In genomic region chr9:121325387-121325786, GRCh38 we compare ENCODE assay signal across 12 cellular contexts. TPM values are rescaled to one million over a fixed set of nuclear protein-coding genes. Genes with fewer than 3 reads are reported as not detected.
DNase-seq lines count a peak whose midpoint lies in the region; TF ChIP-seq lines count a peak whose summit lies in the region.
"Had no signal": no experiment of that assay in that cellular context is flagged by ENCODE, and none has a peak within 500 bp of the region (broad histone marks: within the 10 kb centered on the region; RNA-seq: fewer than 3 reads in every experiment).

No MANE protein-coding gene starts in this region.

- no peak for TF ChIP-seq EP300 in tibial nerve (IDR thresholded peaks at IDR 0.05)

- H3K9me3 ChIP-seq in adrenal gland (replicated peaks in 1 of 3) (no peaks in the 10 kb centered on the region), esophagus squamous epithelium (no peaks in the 10 kb centered on the region), neutrophil (no peaks in the 10 kb centered on the region), tibial nerve (no peaks in the 10 kb centered on the region)

- H3K36me3 ChIP-seq in adrenal gland (replicated peaks in 1 of 2), result peaks cover 0 to 88% of the 10 kb centered on the region in 2 donors
- peaks cover 26 to 99% (median 56%) of the 10 kb centered on the region in 3 donors for H3K36me3 ChIP-seq in esophagus squamous epithelium
- peaks cover 81% of the 10 kb centered on the region for H3K36me3 ChIP-seq in neutrophil
- peaks cover 14 to 99% (median 39%) of the 10 kb centered on the region in 3 donors for H3K36me3 ChIP-seq in tibial nerve

- no peaks in the 10 kb centered on the region for H3K4me1 ChIP-seq in adrenal gland (replicated peaks in 1 of 2)
- H3K4me1 ChIP-seq in esophagus squamous epithelium, result peaks cover 12 to 97% (median 58%) of the 10 kb centered on the region in 3 donors
- peaks cover 70 to 82% of the 10 kb centered on the region in 2 experiments for H3K4me1 ChIP-seq in neutrophil (ENCODE audit: control insufficient read depth in 1 of 2, insufficient read depth in 1 of 2, low read depth in 1 of 2, low read length in 1 of 2)
- peaks cover 0 to 79% (median 27%) of the 10 kb centered on the region in 4 donors for H3K4me1 ChIP-seq in tibial nerve

- WGBS in adrenal gland, 4 donors, result 66 to 73% (median 68%) methylated on average over 7 of the region's 7 CpGs
- WGBS in esophagus squamous epithelium, 2 donors, result 65 to 85% methylated on average over 5 to 7 of the region's 7 CpGs
- 67 to 81% methylated on average over 7 of the region's 7 CpGs for WGBS in tibial nerve, 2 donors

- TF ChIP-seq POLR2A in adrenal gland (IDR thresholded peaks at IDR 0.05), result no peak
- TF ChIP-seq POLR2A in esophagus squamous epithelium (IDR thresholded peaks at IDR 0.05), result no peak
- TF ChIP-seq POLR2A in tibial nerve (IDR thresholded peaks at IDR 0.05), result no peak

- H3K27me3 ChIP-seq in adrenal gland (no peaks in the 10 kb centered on the region), esophagus squamous epithelium (no peaks in the 10 kb centered on the region), neutrophil (no peaks in the 10 kb centered on the region), tibial nerve (no peaks in the 10 kb centered on the region)

- peak in 2 of 7 donors; percentile 12 to 53 for DNase-seq in adrenal gland
- DNase-seq in esophagus squamous epithelium (lab: John Stamatoyannopoulos, UW), result no peak
- no peak for DNase-seq in tibial nerve (ENCODE audit: low spot score in 2 of 2)
- no peak for DNase-seq in NCI-H446 treated with DMSO at 0.1 percent for 48 hours (lab: John Stamatoyannopoulos, UW)
- DNase-seq in glomerular visceral epithelial cell (ENCODE audit: extremely low spot score), result no peak
- DNase-seq in midbrain (lab: John Stamatoyannopoulos, UW), result no peak
- DNase-seq in cerebellum (ENCODE audit: low spot score), result no peak
- DNase-seq: activated CD8-positive, alpha-beta memory T cell treated with anti-CD3 and anti-CD28 coated beads, Interleukin-2, amount 50 U/mL, for 48 hours; naive B cell; NCI-H226; T1000 had no signal

- intact Hi-C loops in adrenal gland (cut with DNase I) (loop anchor here in 1 of 2 donors (5.0 kb wide), 1 partner anchor 47 kb away; the partner anchor contains the start of gene STOM), esophagus squamous epithelium (cut with DNase I) (no loop called here)

- TF ChIP-seq CTCF in adrenal gland (IDR thresholded peaks at IDR 0.05) (peak in 1 of 6 experiments; percentile 8), esophagus squamous epithelium (IDR thresholded peaks at IDR 0.05) (no peak), neutrophil (IDR thresholded peaks at IDR 0.05) (no peak), tibial nerve (IDR thresholded peaks at IDR 0.05) (no peak)

- H3K27ac ChIP-seq in adrenal gland (peak overlapping the region in 4 of 5 donors; percentile 48 to 89 (median 62)), esophagus squamous epithelium (peak overlapping the region; percentile 85 to 98 (median 94)), neutrophil (peak overlapping the region; percentile 66), tibial nerve (peak overlapping the region; percentile 66 to 89 (median 78))

- H3K4me3 ChIP-seq in adrenal gland, result no peak overlapping the region
- H3K4me3 ChIP-seq in esophagus squamous epithelium, result no peak overlapping the region
- no peak overlapping the region for H3K4me3 ChIP-seq in neutrophil (ENCODE audit: low read depth in 1 of 2, low read length in 1 of 2)
- H3K4me3 ChIP-seq in tibial nerve, result no peak overlapping the region

RNA-seq across cellular contexts. Expression of gene STOM, which starts 44.7 kb away (rescaled TPM):
- total RNA-seq in adrenal gland, result 100 to 1,000 TPM; 182 to 427 (median 220) TPM
- polyA plus RNA-seq in adrenal gland, result 100 to 1,000 TPM; 134 to 191 (median 158) TPM
- total RNA-seq in esophagus squamous epithelium, result 100 to 1,000 TPM in 2 of 4 donors, 10 to 100 TPM in 2; 43.7 to 169 (median 119) TPM
- total RNA-seq in tibial nerve, result 100 to 1,000 TPM; 164 to 310 (median 232) TPM
- total RNA-seq in cerebellum, result 42.6 TPM

RNA-seq across cellular contexts. Expression of gene GSN, which starts 57.4 kb away (rescaled TPM):
- total RNA-seq in adrenal gland, result 100 to 1,000 TPM; 152 to 735 (median 374) TPM
- polyA plus RNA-seq in adrenal gland, result 100 to 1,000 TPM in 2 of 3 donors, 10 to 100 TPM in 1; 78.5 to 432 (median 180) TPM
- total RNA-seq in esophagus squamous epithelium, result 1,000 to 10,000 TPM in 2 of 4 donors, 100 to 1,000 TPM in 2; 287 to 1,151 (median 926) TPM
- 1,000 to 10,000 TPM; 1,899 to 6,678 (median 4,539) TPM for total RNA-seq in tibial nerve
- 136 TPM for total RNA-seq in cerebellum
